26 cellular contexts compared by ENCODE assay signal in the genomic region with DNA sequence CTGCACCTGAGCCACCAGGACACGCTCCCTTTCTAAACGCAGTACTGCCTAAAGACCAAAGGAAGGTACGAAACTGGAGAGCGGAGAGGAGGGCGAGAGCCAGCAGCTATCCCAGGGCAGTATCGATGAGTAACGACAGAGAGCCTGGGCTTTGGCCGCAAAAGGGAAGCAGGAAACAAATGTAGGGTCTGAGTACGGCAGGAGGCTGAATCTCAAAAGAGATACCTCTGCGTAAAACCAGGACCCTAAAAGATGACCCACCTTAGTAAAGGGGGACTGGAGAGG.
"Had no signal": no experiment of that assay in that cellular context is flagged by ENCODE, and none has a peak within 500 bp of the region (broad histone marks: within the 10 kb centered on the region; RNA-seq: fewer than 3 reads in every experiment).

No MANE protein-coding gene starts in this region.

- H3K4me3 ChIP-seq: colonic mucosa, tibial nerve had no signal

- H3K4me3 Mint-ChIP-seq: activated CD4-positive, alpha-beta T cell treated with anti-CD3 and anti-CD28 coated beads for 36 hours; effector memory CD8-positive, alpha-beta T cell; immature natural killer cell; mesothelial cell of epicardium; naive B cell; neural crest cell; T-helper 2 cell treated with Interferon-gamma antibody and Interleukin-4, amounts not matched to agents 5 μg/mL and 100 μg/mL, for 36 hours had no signal

- ATAC-seq: activated CD4-positive, alpha-beta T cell treated with anti-CD3 and anti-CD28 coated beads for 36 hours; effector memory CD8-positive, alpha-beta T cell; esophagus mucosa; left colon; sciatic nerve had no signal

- H3K27ac Mint-ChIP-seq: activated CD4-positive, alpha-beta T cell treated with anti-CD3 and anti-CD28 coated beads for 36 hours; effector memory CD8-positive, alpha-beta T cell; immature natural killer cell; mesothelial cell of epicardium; naive B cell; T-helper 2 cell treated with Interferon-gamma antibody and Interleukin-4, amounts not matched to agents 5 μg/mL and 100 μg/mL, for 36 hours had no signal

- H3K4me1 ChIP-seq: colonic mucosa had no signal

- H3K9me3 ChIP-seq: colonic mucosa, tibial nerve had no signal

- FAIRE-seq: kidney, small intestine had no signal

- H3K27me3 Mint-ChIP-seq: activated CD4-positive, alpha-beta T cell treated with anti-CD3 and anti-CD28 coated beads for 36 hours; effector memory CD8-positive, alpha-beta T cell; naive B cell had no signal

- DNase-seq: activated CD4-positive, alpha-beta T cell treated with anti-CD3 and anti-CD28 coated beads for 36 hours; activated CD4-positive, CD25-positive, alpha-beta regulatory T cell; activated CD8-positive, alpha-beta memory T cell treated with anti-CD3 and anti-CD28 coated beads, Interleukin-2, amount 50 U/mL, for 4 hours; activated gamma-delta T cell; activated naive CD4-positive, alpha-beta T cell treated with anti-CD3 and anti-CD28 coated beads, Interleukin-2, amount 50 U/mL, for 16 hours; activated T-cell treated with anti-CD3 and anti-CD28 coated beads, Interleukin-2, amount 50 U/mL, for 1 hour; amniotic stem cell; colonic mucosa; effector memory CD8-positive, alpha-beta T cell; hypothalamus; immature natural killer cell; kidney; left colon; naive B cell; nucleus accumbens; small intestine; stimulated activated CD4-positive, alpha-beta T cell treated with anti-CD3 and anti-CD28 coated beads, Interleukin-1b, Interleukin-23, amount 100 ng/mL, for 48 hours; stimulated activated CD4-positive, alpha-beta T cell treated with anti-CD3 and anti-CD28 coated beads, Interleukin-4, amount 100 ng/mL, for 4 hours; stimulated activated naive CD4-positive, alpha-beta T cell; T-helper 1 cell had no signal

- H3K27ac ChIP-seq: colonic mucosa, tibial nerve had no signal

- H3K4me1 Mint-ChIP-seq: mesothelial cell of epicardium, neural crest cell had no signal

- H3K36me3 ChIP-seq: colonic mucosa had no signal

- H3K9me3 Mint-ChIP-seq: effector memory CD8-positive, alpha-beta T cell; immature natural killer cell; mesothelial cell of epicardium; naive B cell; neural crest cell; T-helper 2 cell treated with Interferon-gamma antibody and Interleukin-4, amounts not matched to agents 5 μg/mL and 100 μg/mL, for 36 hours had no signal

- H3K27me3 ChIP-seq: colonic mucosa, tibial nerve had no signal
